9 cellular contexts compared by ENCODE assay signal in genomic region chr3:133821767-133822638, GRCh38. TPM values are rescaled to one million over a fixed set of nuclear protein-coding genes. Genes with fewer than 3 reads are reported as not detected.
A peak's percentile ranks its signal among the peaks of the same experiment; 100 is the strongest.
DNase-seq lines count a peak whose midpoint lies in the region; ATAC-seq, FAIRE-seq and TF ChIP-seq lines count a peak whose summit lies in the region.
"Had no signal": no experiment of that assay in that cellular context is flagged by ENCODE, and none has a peak within 500 bp of the region (broad histone marks: within the 10 kb centered on the region; RNA-seq: fewer than 3 reads in every experiment).

No MANE protein-coding gene starts in this region.

- TF ChIP-seq CTCF in adrenal gland (IDR thresholded peaks at IDR 0.05) (peak in 1 of 6 experiments; percentile 42), kidney (IDR thresholded peaks at IDR 0.05; ENCODE audit: borderline replicate concordance, extremely low read depth, insufficient read depth) (peak; percentile 19)

- ATAC-seq in GM18511 (IDR thresholded peaks at IDR 0.05; ENCODE audit: unreplicated experiment), result no peak

- intact Hi-C loops in adrenal gland (cut with DNase I) (loop anchor here (5.0 kb wide), 1 partner anchor 105 kb away; no protein-coding TSS in a partner anchor), kidney (cut with DNase I) (loop anchor here (5.0 kb wide), 1 partner anchor 110 kb away; no protein-coding TSS in a partner anchor)
- intact Hi-C loops in activated CD4-positive, alpha-beta memory T cell treated with anti-CD3 and anti-CD28 coated beads for 36 hours (cut with micrococcal nuclease), result no loop called here

- peaks cover 4% of the 10 kb centered on the region for H3K4me1 Mint-ChIP-seq in activated CD4-positive, alpha-beta memory T cell treated with anti-CD3 and anti-CD28 coated beads for 36 hours (ENCODE audit: low read depth)

- H3K36me3 ChIP-seq in adrenal gland (replicated peaks in 1 of 2), result peaks cover 0 to 41% of the 10 kb centered on the region in 2 donors
- H3K36me3 ChIP-seq in kidney (ENCODE audit: control insufficient read depth in 1 of 2, insufficient read depth in 2 of 2, low read length in 2 of 2), result peaks cover 13 to 23% of the 10 kb centered on the region in 2 donors

- no peaks in the 10 kb centered on the region for H3K27me3 Mint-ChIP-seq in activated CD4-positive, alpha-beta memory T cell treated with anti-CD3 and anti-CD28 coated beads for 36 hours

- H3K27me3 ChIP-seq in adrenal gland, result no peaks in the 10 kb centered on the region

- 66 to 76% (median 72%) methylated on average over 8 of the region's 8 CpGs for WGBS in adrenal gland, 4 donors

- H3K9me3 ChIP-seq in adrenal gland (replicated peaks in 1 of 3), result no peaks in the 10 kb centered on the region
- no peaks in the 10 kb centered on the region for H3K9me3 ChIP-seq in kidney (ENCODE audit: control insufficient read depth in 1 of 2, low read length in 2 of 2)

- DNase-seq in ACHN, result peak; percentile 63
- DNase-seq in HS-5 (ENCODE audit: low read depth), result peak; percentile 79
- peak; percentile 65 to 93 (median 88) for DNase-seq in adrenal gland
- DNase-seq in kidney, result no peak
- no peak for DNase-seq in frontal cortex (ENCODE audit: low spot score in 2 of 2)
- no peak for DNase-seq in NCI-H2107 (lab: John Stamatoyannopoulos, UW)
- no peak for DNase-seq in activated CD4-positive, alpha-beta memory T cell treated with anti-CD3 and anti-CD28 coated beads for 36 hours

- peaks cover 55% of the 10 kb centered on the region for H3K36me3 Mint-ChIP-seq in activated CD4-positive, alpha-beta memory T cell treated with anti-CD3 and anti-CD28 coated beads for 36 hours

- H3K4me1 ChIP-seq in adrenal gland (replicated peaks in 1 of 2), result no peaks in the 10 kb centered on the region
- peaks cover 0 to 6% of the 10 kb centered on the region in 2 donors for H3K4me1 ChIP-seq in kidney (ENCODE audit: control insufficient read depth in 1 of 2, insufficient read depth in 1 of 2, low read depth in 1 of 2, low read length in 2 of 2)

- H3K4me3 Mint-ChIP-seq in activated CD4-positive, alpha-beta memory T cell treated with anti-CD3 and anti-CD28 coated beads for 36 hours, result no peak overlapping the region

- POLR2A ChIA-PET in activated CD4-positive, alpha-beta memory T cell treated with anti-CD3 and anti-CD28 coated beads for 36 hours (lab: Charles Lee), result no interaction called here

- H3K27ac ChIP-seq in adrenal gland (peak overlapping the region in 2 of 5 donors; percentile 7 to 26), kidney (ENCODE audit: low read depth in 2 of 2, low read length in 2 of 2) (no peak overlapping the region)

- no peak for TF ChIP-seq POLR2A in adrenal gland (IDR thresholded peaks at IDR 0.05)

- CTCF ChIA-PET in activated CD4-positive, alpha-beta memory T cell treated with anti-CD3 and anti-CD28 coated beads for 36 hours (lab: Charles Lee), result no interaction called here

- H3K27ac Mint-ChIP-seq in activated CD4-positive, alpha-beta memory T cell treated with anti-CD3 and anti-CD28 coated beads for 36 hours, result no peak overlapping the region

- in situ Hi-C loops in ACHN (cut with HindIII; ENCODE audit: low pct_ligation_motif_present, low pct_unique_long_range_greater_than_20kb, low sequenced_read_pairs), result no loop called here

- H3K4me3 ChIP-seq in adrenal gland (no peak overlapping the region), kidney (ENCODE audit: low read length in 2 of 2) (no peak overlapping the region)
- H3K4me3 ChIP-seq: skin epidermis had no signal

- H3K9ac ChIP-seq in kidney (ENCODE audit: low read length in 2 of 2), result no peak overlapping the region

- H3K9me3 Mint-ChIP-seq in activated CD4-positive, alpha-beta memory T cell treated with anti-CD3 and anti-CD28 coated beads for 36 hours, result no peaks in the 10 kb centered on the region

- FAIRE-seq in kidney (lab: Jason Lieb, UNC) (no peak), frontal cortex (lab: Jason Lieb, UNC) (no peak)

RNA-seq across cellular contexts. Expression of gene SRPRB, which starts 16.4 kb away (rescaled TPM):
- total RNA-seq in adrenal gland (100 to 1,000 TPM in 1 of 8 donors, 10 to 100 TPM in 7; 18.8 to 177 (median 48.7) TPM), kidney (58.8 TPM), frontal cortex (42.8 TPM)
- polyA plus RNA-seq in adrenal gland (100 to 1,000 TPM in 1 of 3 donors, 10 to 100 TPM in 2; 13.0 to 136 (median 26.7) TPM), kidney (ENCODE audit: insufficient read depth, low read depth, low replicate concordance) (47.9 TPM)
- 10 to 100 TPM; 65.7 to 66.7 TPM for total RNA-seq in activated CD4-positive, alpha-beta memory T cell treated with anti-CD3 and anti-CD28 coated beads for 36 hours

Comparison
In these comparisons a context has a peak if more than half of its experiments do, and no peak if none do; other contexts are left out.
1. DNase-seq: peak in ACHN (single experiment), HS-5 (single experiment) and adrenal gland (7 of 7); none in kidney (single experiment), frontal cortex (0 of 2), NCI-H2107 (single experiment) and activated CD4-positive, alpha-beta memory T cell treated with anti-CD3 and anti-CD28 coated beads for 36 hours (single experiment).